ENCODE assay signal across 13 cellular contexts in the genomic region with DNA sequence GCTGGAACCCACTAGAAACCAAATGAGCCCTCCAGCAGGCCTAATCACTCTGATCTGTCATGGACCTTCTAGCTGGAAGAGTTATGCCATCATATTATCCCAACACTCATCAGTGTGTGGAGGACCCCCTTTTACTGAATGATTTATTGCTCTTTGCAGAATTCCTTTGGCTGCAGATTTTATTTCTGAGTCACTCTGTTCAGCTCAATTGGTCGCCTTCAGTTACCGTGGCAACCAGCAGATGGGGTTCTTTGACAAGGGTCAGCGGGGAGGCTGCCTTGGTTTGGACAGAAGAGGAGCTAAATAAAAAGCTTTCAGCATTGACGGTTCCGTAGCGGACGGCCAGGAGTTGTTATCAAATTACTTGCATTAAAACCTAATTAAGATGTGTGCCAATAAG.
DNase-seq lines count a peak whose midpoint lies in the region; ATAC-seq and TF ChIP-seq lines count a peak whose summit lies in the region.
"Had no signal": no experiment of that assay in that cellular context is flagged by ENCODE, and none has a peak within 500 bp of the region (broad histone marks: within the 10 kb centered on the region; RNA-seq: fewer than 3 reads in every experiment).

No MANE protein-coding gene starts in this region.

- H3K27ac Mint-ChIP-seq in glutamatergic neuron (ENCODE audit: unreplicated experiment) (peak overlapping the region; percentile 95), Calu3 (ENCODE audit: unreplicated experiment) (no peak overlapping the region)
- H3K27ac Mint-ChIP-seq: activated naive CD4-positive, alpha-beta T cell treated with anti-CD3 and anti-CD28 coated beads, Interleukin-2, amount 50 U/mL, for 72 hours; T-cell had no signal

- H3K4me3 Mint-ChIP-seq in glutamatergic neuron (ENCODE audit: unreplicated experiment) (peak overlapping the region; percentile 75), Calu3 (ENCODE audit: low read depth, unreplicated experiment) (no peak overlapping the region)
- H3K4me3 Mint-ChIP-seq: T-cell had no signal

- H3K36me3 Mint-ChIP-seq in glutamatergic neuron (ENCODE audit: unreplicated experiment) = no peaks in the 10 kb centered on the region
- H3K36me3 Mint-ChIP-seq in Calu3 (ENCODE audit: insufficient read depth, unreplicated experiment) = peaks cover 10% of the 10 kb centered on the region

- CTCF ChIA-PET in Calu3 (lab: Charles Lee) = interaction anchor here (1.1 kb wide), 1 partner anchor 823 kb away, joined by 4 read pairs; no protein-coding TSS in a partner anchor

- H3K9me3 ChIP-seq in cardiac muscle cell (ENCODE audit: low read depth) = no peaks in the 10 kb centered on the region
- H3K9me3 ChIP-seq: BLaER1 treated with 17β-estradiol and CSF1 and Interleukin-3, amounts not matched to agents 10 nM and 100 nM; prostate gland had no signal

- intact Hi-C loops in cardiac septum (cut with DNase I) (no loop called here), Calu3 (cut with micrococcal nuclease; ENCODE audit: unreplicated experiment) (no loop called here)

- H3K27me3 Mint-ChIP-seq in glutamatergic neuron (ENCODE audit: unreplicated experiment) = peaks cover 4% of the 10 kb centered on the region
- no peaks in the 10 kb centered on the region for H3K27me3 Mint-ChIP-seq in Calu3 (ENCODE audit: unreplicated experiment)
- H3K27me3 Mint-ChIP-seq: T-cell had no signal

- no peak for ATAC-seq in GM18498 (IDR thresholded peaks at IDR 0.05; ENCODE audit: unreplicated experiment)
- ATAC-seq: activated naive CD4-positive, alpha-beta T cell treated with anti-CD3 and anti-CD28 coated beads, Interleukin-2, amount 50 U/mL, for 72 hours; T-cell had no signal

- no peak overlapping the region for H3K4me3 ChIP-seq in cardiac muscle cell
- H3K4me3 ChIP-seq: BLaER1 treated with 17β-estradiol and CSF1 and Interleukin-3, amounts not matched to agents 10 nM and 100 nM; prostate gland had no signal

- peaks cover 10% of the 10 kb centered on the region for H3K9me3 Mint-ChIP-seq in glutamatergic neuron (ENCODE audit: unreplicated experiment)
- H3K9me3 Mint-ChIP-seq in Calu3 (ENCODE audit: low read depth, unreplicated experiment) = peaks cover 4% of the 10 kb centered on the region

- DNase-seq in cardiac muscle cell (ENCODE audit: low read depth in 1 of 2, low spot score in 1 of 2) = peak; percentile 28 to 51
- DNase-seq in cardiac septum (ENCODE audit: low spot score) = no peak
- peak; percentile 71 for DNase-seq in SK-N-DZ (ENCODE audit: low spot score)
- DNase-seq in glutamatergic neuron = peak; percentile 76
- DNase-seq in superior temporal gyrus (ENCODE audit: extremely low spot score) = peak; percentile 85
- no peak for DNase-seq in T-helper 2 cell
- DNase-seq in Calu3 = no peak
- DNase-seq: foreskin melanocyte, T-cell had no signal

- H3K4me1 Mint-ChIP-seq in glutamatergic neuron (ENCODE audit: low read depth, unreplicated experiment) (peaks cover 65% of the 10 kb centered on the region), Calu3 (ENCODE audit: low read depth, unreplicated experiment) (no peaks in the 10 kb centered on the region)

- H3K27me3 ChIP-seq in cardiac muscle cell = no peaks in the 10 kb centered on the region

- TF ChIP-seq CTCF in cardiac muscle cell (IDR thresholded peaks at IDR 0.05; ENCODE audit: low read depth, low read length) (peak; percentile 15), glutamatergic neuron (IDR thresholded peaks at IDR 0.05; ENCODE audit: partially characterized antibody, unreplicated experiment) (peak; percentile 16), Calu3 (IDR thresholded peaks at IDR 0.05; ENCODE audit: unreplicated experiment) (no peak)

- H3K27ac ChIP-seq in cardiac muscle cell = no peak overlapping the region
- H3K27ac ChIP-seq: BLaER1 treated with 17β-estradiol and CSF1 and Interleukin-3, amounts not matched to agents 10 nM and 100 nM; prostate gland had no signal

- no peaks in the 10 kb centered on the region for H3K4me1 ChIP-seq in cardiac muscle cell (ENCODE audit: low read depth)

- BruUV-seq in Calu3 (replicated peaks; lab: Mats Ljungman, UMichigan) = no TSS peak

- H3K36me3 ChIP-seq in cardiac muscle cell = no peaks in the 10 kb centered on the region
- H3K36me3 ChIP-seq: prostate gland had no signal

Comparison
In these comparisons a context has a peak if more than half of its experiments do, and no peak if none do; other contexts are left out.
1. DNase-seq: peak in cardiac muscle cell (2 of 2), SK-N-DZ (single experiment), glutamatergic neuron (single experiment) and superior temporal gyrus (single experiment); none in cardiac septum (single experiment), T-helper 2 cell (0 of 5) and Calu3 (single experiment).